8 cellular contexts compared by ENCODE assay signal in the genomic region with DNA sequence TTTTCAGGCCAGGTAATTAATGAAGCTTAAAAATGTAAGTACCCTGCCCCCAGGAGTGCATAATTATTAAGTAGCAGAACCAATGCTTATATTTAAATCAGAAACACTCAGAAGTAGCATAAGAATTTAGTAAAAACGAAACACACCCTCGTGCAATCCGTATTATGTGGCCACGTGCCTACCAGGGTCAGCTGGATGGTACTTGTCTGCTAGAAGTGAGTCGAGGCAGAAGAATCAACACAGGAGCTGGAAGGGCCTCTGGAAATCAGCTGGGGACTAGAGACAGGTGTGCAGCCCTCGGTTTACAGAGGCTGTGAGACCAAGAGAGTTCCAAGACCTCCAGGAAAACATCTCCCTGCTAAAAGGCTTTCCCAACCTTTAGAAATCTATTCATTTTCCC.
DNase-seq lines count a peak whose midpoint lies in the region; ATAC-seq and TF ChIP-seq lines count a peak whose summit lies in the region.

No MANE protein-coding gene starts in this region.

- H3K4me3 ChIP-seq in coronary artery (peak overlapping the region; percentile 88), mucosa of rectum (ENCODE audit: low read length in 2 of 2) (peak overlapping the region; percentile 64 to 82)
- H3K4me3 ChIP-seq in effector memory CD4-positive, alpha-beta T cell (ENCODE audit: insufficient read depth, low read depth, low read length, poor library complexity, severe bottlenecking): no peak overlapping the region

- H3K4me3 Mint-ChIP-seq in stimulated activated naive CD8-positive, alpha-beta T cell treated with anti-CD3 and anti-CD28 coated beads, Interleukin-15, Interleukin-2, amounts not matched to agents 100 ng/mL and 50 ng/mL, for 24 hours: peak overlapping the region; percentile 84

- no peaks in the 10 kb centered on the region for H3K36me3 ChIP-seq in mucosa of rectum (ENCODE audit: control insufficient read depth in 2 of 2, insufficient read depth in 2 of 2, low read length in 2 of 2)
- no peaks in the 10 kb centered on the region for H3K36me3 ChIP-seq in effector memory CD4-positive, alpha-beta T cell (ENCODE audit: control insufficient read depth, insufficient read depth, low read length)

- H3K4me1 Mint-ChIP-seq in stimulated activated naive CD8-positive, alpha-beta T cell treated with anti-CD3 and anti-CD28 coated beads, Interleukin-15, Interleukin-2, amounts not matched to agents 100 ng/mL and 50 ng/mL, for 24 hours (ENCODE audit: low read depth): peaks cover 9% of the 10 kb centered on the region

- H3K9ac ChIP-seq in mucosa of rectum (ENCODE audit: low read depth in 1 of 2, low read length in 2 of 2): peak overlapping the region; percentile 34 to 62

- H3K9me3 ChIP-seq in mucosa of rectum (ENCODE audit: control insufficient read depth in 2 of 2, low read length in 2 of 2): no peaks in the 10 kb centered on the region
- no peaks in the 10 kb centered on the region for H3K9me3 ChIP-seq in effector memory CD4-positive, alpha-beta T cell (ENCODE audit: control insufficient read depth, low read length)

- H3K9me3 Mint-ChIP-seq in stimulated activated naive CD8-positive, alpha-beta T cell treated with anti-CD3 and anti-CD28 coated beads, Interleukin-15, Interleukin-2, amounts not matched to agents 100 ng/mL and 50 ng/mL, for 24 hours: no peaks in the 10 kb centered on the region

- H3K27me3 ChIP-seq in mucosa of rectum (ENCODE audit: control insufficient read depth in 2 of 2, insufficient read depth in 2 of 2, low read length in 2 of 2): peaks cover 0 to 5% of the 10 kb centered on the region in 2 donors
- H3K27me3 ChIP-seq in effector memory CD4-positive, alpha-beta T cell (replicated peaks; ENCODE audit: control insufficient read depth, insufficient read depth, low read length, poor library complexity, severe bottlenecking): peaks cover 36% of the 10 kb centered on the region

- H3K27ac Mint-ChIP-seq in stimulated activated naive CD8-positive, alpha-beta T cell treated with anti-CD3 and anti-CD28 coated beads, Interleukin-15, Interleukin-2, amounts not matched to agents 100 ng/mL and 50 ng/mL, for 24 hours: no peak overlapping the region

- peaks cover 80% of the 10 kb centered on the region for H3K27me3 Mint-ChIP-seq in stimulated activated naive CD8-positive, alpha-beta T cell treated with anti-CD3 and anti-CD28 coated beads, Interleukin-15, Interleukin-2, amounts not matched to agents 100 ng/mL and 50 ng/mL, for 24 hours

- TF ChIP-seq CTCF in coronary artery (IDR thresholded peaks at IDR 0.05): no peak

- peaks cover 0 to 6% of the 10 kb centered on the region in 2 donors for H3K4me1 ChIP-seq in mucosa of rectum (ENCODE audit: control insufficient read depth in 2 of 2, insufficient read depth in 2 of 2, low read length in 2 of 2)
- no peaks in the 10 kb centered on the region for H3K4me1 ChIP-seq in effector memory CD4-positive, alpha-beta T cell (ENCODE audit: control insufficient read depth, insufficient read depth, low read length, poor library complexity, severe bottlenecking)

- H3K36me3 Mint-ChIP-seq in stimulated activated naive CD8-positive, alpha-beta T cell treated with anti-CD3 and anti-CD28 coated beads, Interleukin-15, Interleukin-2, amounts not matched to agents 100 ng/mL and 50 ng/mL, for 24 hours (ENCODE audit: low read depth): no peaks in the 10 kb centered on the region

- no peak for DNase-seq in stimulated activated naive CD8-positive, alpha-beta T cell treated with anti-CD3 and anti-CD28 coated beads, Interleukin-15, Interleukin-2, amounts not matched to agents 100 U/mL and 50 U/mL, for 24 hours
- DNase-seq in coronary artery (ENCODE audit: low spot score) (no peak), COLO829 (ENCODE audit: low spot score) (no peak)
- no peak for DNase-seq in effector memory CD4-positive, alpha-beta T cell

- ATAC-seq in stimulated activated naive CD8-positive, alpha-beta T cell treated with anti-CD3 and anti-CD28 coated beads, Interleukin-15, Interleukin-2, amounts not matched to agents 100 U/mL and 50 U/mL, for 24 hours: no peak
- ATAC-seq in HG03135 (IDR thresholded peaks at IDR 0.05; ENCODE audit: unreplicated experiment) (no peak), HG03108 (IDR thresholded peaks at IDR 0.05; ENCODE audit: unreplicated experiment) (no peak)

- no peak overlapping the region for H3K27ac ChIP-seq in coronary artery
- H3K27ac ChIP-seq in mucosa of rectum (ENCODE audit: low read depth in 2 of 2, low read length in 2 of 2): no peak overlapping the region
- no peak overlapping the region for H3K27ac ChIP-seq in effector memory CD4-positive, alpha-beta T cell (ENCODE audit: insufficient read depth, low read length, poor library complexity, severe bottlenecking)
